ENCODE assay signal across 1 cellular context in genomic region chr7:1503816-1504775, GRCh38.
TF ChIP-seq lines count a peak whose summit lies in the region.

Gene INTS1 (minus strand): TSS chr7:1504389. CDS start chr7:1503960, 429 bp downstream.

TF ChIP-seq in HepG2, 621 proteins besides CTCF, POLR2A, EP300 and RAD21 (continued from another document and continues in another):
- no peak for TF ChIP-seq ZNF530 (CRISPR knock-in tag; IDR thresholded peaks at IDR 0.05; ENCODE audit: low read depth)
- no peak for TF ChIP-seq ZNF616 (CRISPR knock-in tag; IDR thresholded peaks at IDR 0.05; ENCODE audit: low read depth)
- peak; percentile 85; the same call in 1 of the 2 replicates for TF ChIP-seq TARDBP (CRISPR knock-in tag; IDR thresholded peaks at IDR 0.05)
- peak; percentile 74; the same call in 1 of the 2 replicates for TF ChIP-seq ZSCAN21 (CRISPR knock-in tag; IDR thresholded peaks at IDR 0.05; ENCODE audit: borderline replicate concordance)
- no peak for TF ChIP-seq TBL1XR1 (IDR thresholded peaks at IDR 0.05; ENCODE audit: borderline replicate concordance, low read length, partially characterized antibody)
- no peak for TF ChIP-seq ZBTB49 (CRISPR knock-in tag; IDR thresholded peaks at IDR 0.05; ENCODE audit: borderline replicate concordance)
- TF ChIP-seq ZNF121 (CRISPR knock-in tag; IDR thresholded peaks at IDR 0.05) = peak; percentile 87
- TF ChIP-seq DMTF1 (CRISPR knock-in tag; IDR thresholded peaks at IDR 0.05) = no peak
- peak; percentile 75 for TF ChIP-seq ZNF343 (CRISPR knock-in tag; IDR thresholded peaks at IDR 0.05)
- TF ChIP-seq MAF1 (CRISPR knock-in tag; IDR thresholded peaks at IDR 0.05; ENCODE audit: borderline replicate concordance) = no peak
- peak; percentile 39; the same call in 1 of the 2 replicates for TF ChIP-seq ZNF567 (CRISPR knock-in tag; IDR thresholded peaks at IDR 0.05; ENCODE audit: borderline replicate concordance)
- no peak for TF ChIP-seq ZBTB37 (CRISPR knock-in tag; IDR thresholded peaks at IDR 0.05)
- TF ChIP-seq DZIP1 (CRISPR knock-in tag; IDR thresholded peaks at IDR 0.05) = 0 out of 2 replicates have a peak, but pooled peaks have one; percentile 43
- peak; percentile 84; the same call in 1 of the 2 replicates for TF ChIP-seq KAT7 (CRISPR knock-in tag; IDR thresholded peaks at IDR 0.05; ENCODE audit: borderline replicate concordance)
- no peak for TF ChIP-seq BHLHE40 (IDR thresholded peaks at IDR 0.05; ENCODE audit: low read length)
- TF ChIP-seq ZNF142 (CRISPR knock-in tag; IDR thresholded peaks at IDR 0.05) = peak; percentile 25; the same call in 1 of the 2 replicates
- peak; percentile 72 for TF ChIP-seq CREM (IDR thresholded peaks at IDR 0.05)
- TF ChIP-seq CREM (CRISPR knock-in tag; IDR thresholded peaks at IDR 0.05) = no peak
- no peak for TF ChIP-seq ZNF780A (CRISPR knock-in tag; IDR thresholded peaks at IDR 0.05)
- TF ChIP-seq ZNF569 (CRISPR knock-in tag; IDR thresholded peaks at IDR 0.05; ENCODE audit: borderline replicate concordance) = no peak
- TF ChIP-seq SMAD3 (CRISPR knock-in tag; IDR thresholded peaks at IDR 0.05) = peak; percentile 79; the same call in 1 of the 2 replicates
- TF ChIP-seq PHF5A (CRISPR knock-in tag; IDR thresholded peaks at IDR 0.05; ENCODE audit: low read depth, unreplicated experiment) = peak; percentile 37
- no peak for TF ChIP-seq JUNB (CRISPR knock-in tag; IDR thresholded peaks at IDR 0.05; ENCODE audit: borderline replicate concordance)
- no peak for TF ChIP-seq ZNF235 (CRISPR knock-in tag; IDR thresholded peaks at IDR 0.05; ENCODE audit: borderline replicate concordance)
- no peak for TF ChIP-seq PAF1 (CRISPR knock-in tag; IDR thresholded peaks at IDR 0.05)
- TF ChIP-seq LBX2 (CRISPR knock-in tag; IDR thresholded peaks at IDR 0.05; ENCODE audit: borderline replicate concordance) = no peak
- peak; percentile 88 for TF ChIP-seq XRCC5 (optimal IDR thresholded peaks at IDR 0.05; ENCODE audit: low read length)
- TF ChIP-seq DNMT3B (CRISPR knock-in tag; conservative IDR thresholded peaks at IDR 0.05) = no peak
- TF ChIP-seq SUZ12 (IDR thresholded peaks at IDR 0.05; ENCODE audit: low read depth, low read length) = no peak
- no peak for TF ChIP-seq SRSF9 (IDR thresholded peaks at IDR 0.05; ENCODE audit: borderline replicate concordance, insufficient read depth, low read depth, low read length, poor library complexity, severe bottlenecking)
- TF ChIP-seq ZNF460 (CRISPR knock-in tag; IDR thresholded peaks at IDR 0.05; ENCODE audit: borderline replicate concordance) = no peak
- TF ChIP-seq ZXDC (CRISPR knock-in tag; IDR thresholded peaks at IDR 0.05) = no peak
- peak; percentile 82 for TF ChIP-seq ISL2 (CRISPR knock-in tag; IDR thresholded peaks at IDR 0.05)
- TF ChIP-seq ZNF136 (CRISPR knock-in tag; IDR thresholded peaks at IDR 0.05; ENCODE audit: low read depth) = no peak
- peak; percentile 75; the same call in 1 of the 2 replicates for TF ChIP-seq MED1 (CRISPR knock-in tag; IDR thresholded peaks at IDR 0.05)
- peak; percentile 23 for TF ChIP-seq ZNF18 (CRISPR knock-in tag; IDR thresholded peaks at IDR 0.05; ENCODE audit: insufficient replicate concordance)
- TF ChIP-seq DPF2 (CRISPR knock-in tag; IDR thresholded peaks at IDR 0.05; ENCODE audit: borderline replicate concordance, low read depth) = no peak
- 0 out of 2 replicates have a peak, but pooled peaks have one; percentile 46 for TF ChIP-seq ZNF230 (CRISPR knock-in tag; IDR thresholded peaks at IDR 0.05)
- TF ChIP-seq ZNF557 (CRISPR knock-in tag; IDR thresholded peaks at IDR 0.05) = no peak
- TF ChIP-seq ZNF598 (CRISPR knock-in tag; IDR thresholded peaks at IDR 0.05; ENCODE audit: borderline replicate concordance) = no peak
- TF ChIP-seq NPAS2 (CRISPR knock-in tag; IDR thresholded peaks at IDR 0.05; ENCODE audit: borderline replicate concordance) = no peak
